In the genomic region with DNA sequence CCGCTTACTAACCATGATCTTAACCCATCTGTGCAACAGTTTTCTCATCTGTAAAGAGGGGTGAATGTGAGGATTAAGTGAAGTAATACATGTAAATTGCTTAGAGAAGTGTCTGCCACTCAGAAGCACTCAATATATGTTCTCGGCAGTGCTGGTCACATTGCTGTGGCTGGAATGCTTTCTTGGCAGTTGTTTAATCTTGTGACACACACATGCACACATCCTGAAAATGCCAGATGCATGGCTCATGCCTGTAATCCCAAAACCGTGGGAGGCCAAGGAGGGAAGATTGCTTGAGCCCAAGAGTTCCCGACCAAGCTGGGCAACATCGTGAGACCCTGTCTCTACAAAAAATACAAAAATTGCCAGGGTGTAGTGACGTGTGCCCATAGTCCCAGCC, we compare ENCODE assay signal across 1 cellular context.
TF ChIP-seq lines count a peak whose summit lies in the region.

No MANE protein-coding gene starts in this region.

TF ChIP-seq in SK-N-SH, 30 proteins besides CTCF, POLR2A, EP300 and RAD21 (continued from another document):
- TF ChIP-seq, protein P1, sequence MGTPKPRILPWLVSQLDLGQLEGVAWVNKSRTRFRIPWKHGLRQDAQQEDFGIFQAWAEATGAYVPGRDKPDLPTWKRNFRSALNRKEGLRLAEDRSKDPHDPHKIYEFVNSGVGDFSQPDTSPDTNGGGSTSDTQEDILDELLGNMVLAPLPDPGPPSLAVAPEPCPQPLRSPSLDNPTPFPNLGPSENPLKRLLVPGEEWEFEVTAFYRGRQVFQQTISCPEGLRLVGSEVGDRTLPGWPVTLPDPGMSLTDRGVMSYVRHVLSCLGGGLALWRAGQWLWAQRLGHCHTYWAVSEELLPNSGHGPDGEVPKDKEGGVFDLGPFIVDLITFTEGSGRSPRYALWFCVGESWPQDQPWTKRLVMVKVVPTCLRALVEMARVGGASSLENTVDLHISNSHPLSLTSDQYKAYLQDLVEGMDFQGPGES (IDR thresholded peaks at IDR 0.05; ENCODE audit: low read depth, low read length): no peak
- TF ChIP-seq, protein P2, sequence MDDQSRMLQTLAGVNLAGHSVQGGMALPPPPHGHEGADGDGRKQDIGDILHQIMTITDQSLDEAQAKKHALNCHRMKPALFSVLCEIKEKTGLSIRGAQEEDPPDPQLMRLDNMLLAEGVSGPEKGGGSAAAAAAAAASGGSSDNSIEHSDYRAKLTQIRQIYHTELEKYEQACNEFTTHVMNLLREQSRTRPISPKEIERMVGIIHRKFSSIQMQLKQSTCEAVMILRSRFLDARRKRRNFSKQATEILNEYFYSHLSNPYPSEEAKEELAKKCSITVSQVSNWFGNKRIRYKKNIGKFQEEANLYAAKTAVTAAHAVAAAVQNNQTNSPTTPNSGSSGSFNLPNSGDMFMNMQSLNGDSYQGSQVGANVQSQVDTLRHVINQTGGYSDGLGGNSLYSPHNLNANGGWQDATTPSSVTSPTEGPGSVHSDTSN (IDR thresholded peaks at IDR 0.05): peak; percentile 9; the same call in 1 of the 2 replicates
- TF ChIP-seq NFIC (IDR thresholded peaks at IDR 0.05; ENCODE audit: borderline replicate concordance) (peak; percentile 73), TEAD4 (IDR thresholded peaks at IDR 0.05; ENCODE audit: borderline replicate concordance, insufficient read depth) (0 out of 2 replicates have a peak, but pooled peaks have one; percentile 31), SMC3 (IDR thresholded peaks at IDR 0.05; ENCODE audit: low read depth, low read length) (no peak), FOSL2 (IDR thresholded peaks at IDR 0.05; ENCODE audit: borderline replicate concordance, low read depth) (peak; percentile 57; the same call in 1 of the 2 replicates)
- TF ChIP-seq, protein P3, sequence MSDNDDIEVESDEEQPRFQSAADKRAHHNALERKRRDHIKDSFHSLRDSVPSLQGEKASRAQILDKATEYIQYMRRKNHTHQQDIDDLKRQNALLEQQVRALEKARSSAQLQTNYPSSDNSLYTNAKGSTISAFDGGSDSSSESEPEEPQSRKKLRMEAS (IDR thresholded peaks at IDR 0.05; ENCODE audit: low read depth): 0 out of 2 replicates have a peak, but pooled peaks have one; percentile 23
